8 cellular contexts compared by ENCODE assay signal in the genomic region with DNA sequence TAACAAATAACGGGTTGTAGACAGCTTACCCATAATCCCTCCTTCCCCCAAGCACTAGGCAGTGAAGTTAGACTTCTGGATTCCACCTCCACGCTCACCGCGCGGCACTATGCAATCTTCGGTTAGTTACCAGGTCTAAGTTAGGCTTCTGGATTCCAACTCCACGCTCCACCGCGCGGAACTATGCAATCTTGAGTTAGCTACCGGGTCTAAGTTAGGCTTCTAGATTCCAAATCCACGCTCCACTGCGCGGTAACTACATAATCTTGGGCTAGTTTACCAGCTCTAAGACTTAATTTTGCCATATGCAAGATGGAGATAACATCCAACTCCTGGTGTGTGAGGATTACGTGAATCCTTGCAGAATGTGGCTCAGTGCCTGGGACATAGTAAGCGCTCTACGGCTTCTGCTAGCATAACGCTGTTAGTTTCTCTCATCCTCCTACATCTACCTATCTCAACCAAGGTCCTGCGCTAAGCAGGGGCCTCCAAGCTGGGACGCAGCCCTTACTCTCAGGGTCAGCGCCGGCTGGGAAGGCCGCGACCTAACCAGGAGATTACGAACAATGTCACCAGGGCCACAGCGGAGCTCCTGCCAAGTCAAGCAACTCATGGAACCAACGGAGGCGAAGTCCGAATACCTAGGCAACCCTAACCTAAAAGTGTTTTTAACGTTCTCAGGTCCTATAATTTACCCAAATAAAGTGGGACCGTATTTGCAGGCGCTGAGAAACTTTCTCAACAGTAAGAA. TPM values are rescaled to one million over a fixed set of nuclear protein-coding genes. Genes with fewer than 3 reads are reported as not detected.
A peak's percentile ranks its signal among the peaks of the same experiment; 100 is the strongest.
DNase-seq lines count a peak whose midpoint lies in the region; ATAC-seq and TF ChIP-seq lines count a peak whose summit lies in the region.

No MANE protein-coding gene starts in this region.

- TF ChIP-seq EP300 in transverse colon (IDR thresholded peaks at IDR 0.05; ENCODE audit: low read depth): no peak

- H3K4me1 Mint-ChIP-seq in dendritic cell treated with granulocyte-macrophage colony-stimulating factor and Interleukin-4, amounts not matched to agents 40 ng/mL and 50 ng/mL, for 4 days (ENCODE audit: low read depth): peaks cover 34% of the 10 kb centered on the region

- H3K27ac ChIP-seq in lung (ENCODE audit: low read depth in 1 of 2, low read length in 1 of 2) (peak overlapping the region; percentile 77 to 95), transverse colon (peak overlapping the region; percentile 95 to 97 (median 96))

- H3K9me3 ChIP-seq in lung (ENCODE audit: control insufficient read depth in 2 of 2, insufficient read depth in 1 of 2, low read length in 1 of 2) (no peaks in the 10 kb centered on the region), transverse colon (no peaks in the 10 kb centered on the region)

- DNase-seq in AG10803 (ENCODE audit: low read depth) (peak; percentile 53), SIG-M5 treated with dmso at 0.1 percent for 504 hours (lab: John Stamatoyannopoulos, UW; ENCODE audit: unreplicated experiment) (peak; percentile 58), lung (ENCODE audit: low spot score) (no peak), transverse colon (no peak), GM13976 (ENCODE audit: low spot score) (no peak)

- peaks cover 48% of the 10 kb centered on the region for H3K36me3 Mint-ChIP-seq in dendritic cell treated with granulocyte-macrophage colony-stimulating factor and Interleukin-4, amounts not matched to agents 40 ng/mL and 50 ng/mL, for 4 days (ENCODE audit: low read depth)

- H3K27me3 ChIP-seq in lung (ENCODE audit: control insufficient read depth, insufficient read depth) (no peaks in the 10 kb centered on the region), transverse colon (no peaks in the 10 kb centered on the region)

- H3K36me3 ChIP-seq in lung (ENCODE audit: control insufficient read depth in 2 of 2, insufficient read depth in 2 of 2, low read length in 2 of 2): peaks cover 7 to 13% of the 10 kb centered on the region in 2 donors
- H3K36me3 ChIP-seq in transverse colon: peaks cover 0 to 8% (median 0%) of the 10 kb centered on the region in 4 donors

- H3K27ac Mint-ChIP-seq in dendritic cell treated with granulocyte-macrophage colony-stimulating factor and Interleukin-4, amounts not matched to agents 40 ng/mL and 50 ng/mL, for 4 days: peak overlapping the region; percentile 91

- TF ChIP-seq CTCF in AG10803 (conservative IDR thresholded peaks at IDR 0.05; ENCODE audit: low read length): no peak
- no peak for TF ChIP-seq CTCF in lung (IDR thresholded peaks at IDR 0.05; ENCODE audit: control extremely low read depth, extremely low read depth)
- TF ChIP-seq CTCF in transverse colon (IDR thresholded peaks at IDR 0.05): no peak
- TF ChIP-seq CTCF in GM13976 (IDR thresholded peaks at IDR 0.05; ENCODE audit: borderline replicate concordance, control extremely low read depth, extremely low read depth, insufficient read depth, missing control alignments): no peak

- intact Hi-C loops in dendritic cell treated with granulocyte-macrophage colony-stimulating factor and Interleukin-4, amounts not matched to agents 40 ng/mL and 50 ng/mL, for 4 days (cut with micrococcal nuclease): loop anchor here (1.0 to 2.0 kb wide), 3 partner anchors 10 to 38 kb away; partner anchors contain the start of gene KIF23
- intact Hi-C loops in transverse colon (cut with DNase I; ENCODE audit: low total_unique reads): no loop called here

- peak overlapping the region; percentile 91 for H3K4me3 ChIP-seq in AG10803 (ENCODE audit: low read length)
- peak overlapping the region; percentile 33 for H3K4me3 ChIP-seq in lung
- H3K4me3 ChIP-seq in transverse colon: peak overlapping the region; percentile 38 to 88 (median 83)

- peak overlapping the region; percentile 96 for H3K4me3 Mint-ChIP-seq in dendritic cell treated with granulocyte-macrophage colony-stimulating factor and Interleukin-4, amounts not matched to agents 40 ng/mL and 50 ng/mL, for 4 days

- whole genome bisulfite sequencing in lung, 2 donors: 10 to 25% methylated on average over 32 of the region's 32 CpGs
- 7 to 42% methylated on average over 6 to 32 of the region's 32 CpGs for WGBS in transverse colon (ENCODE audit: low coverage in 1 of 2), 2 donors

- ATAC-seq in GM18907 (IDR thresholded peaks at IDR 0.05; ENCODE audit: unreplicated experiment) (peak; percentile 42), HG03103 (IDR thresholded peaks at IDR 0.05; ENCODE audit: low read depth, unreplicated experiment) (peak; percentile 35), lung (ENCODE audit: insufficient read depth, low FRiP score) (peak; percentile 7)

- H3K27me3 Mint-ChIP-seq in dendritic cell treated with granulocyte-macrophage colony-stimulating factor and Interleukin-4, amounts not matched to agents 40 ng/mL and 50 ng/mL, for 4 days: no peaks in the 10 kb centered on the region

- H3K4me1 ChIP-seq in lung (ENCODE audit: control insufficient read depth in 2 of 2, insufficient read depth in 2 of 2, low read length in 2 of 2) (peaks cover 2 to 11% of the 10 kb centered on the region in 2 donors), transverse colon (peaks cover 14 to 33% (median 24%) of the 10 kb centered on the region in 4 donors)

- TF ChIP-seq POLR2A in transverse colon (IDR thresholded peaks at IDR 0.05): no peak

- in situ Hi-C loops in transverse colon (cut with MboI; ENCODE audit: low pct_ligation_motif_present in 1 of 4, low pct_unique_long_range_greater_than_20kb in 1 of 4, low sequenced_read_pairs in 3 of 4): no loop called here
- in situ Hi-C loops in GM13976 (cut with MboI; ENCODE audit: low sequenced_read_pairs, unreplicated experiment): no loop called here

- no peaks in the 10 kb centered on the region for H3K9me3 Mint-ChIP-seq in dendritic cell treated with granulocyte-macrophage colony-stimulating factor and Interleukin-4, amounts not matched to agents 40 ng/mL and 50 ng/mL, for 4 days

RNA-seq across cellular contexts. Expression of gene RPLP1, which starts 0.5 kb away (rescaled TPM):
- total RNA-seq in lung: 1,000 to 10,000 TPM in 1 of 2 donors, 100 to 1,000 TPM in 1; 201 to 1,944 TPM
- polyA plus RNA-seq in lung: 1,000 to 10,000 TPM; 1,145 to 2,405 TPM
- 100 to 1,000 TPM; 279 to 742 (median 450) TPM for total RNA-seq in transverse colon

RNA-seq across cellular contexts. Expression of gene KIF23, which starts 38.0 kb away (rescaled TPM):
- total RNA-seq in lung (10 to 100 TPM in 1 of 2 donors, 1 to 10 TPM in 1; 2.2 to 15.4 TPM), transverse colon (10 to 100 TPM in 1 of 4 donors, 1 to 10 TPM in 3; 1.9 to 11.5 (median 5.2) TPM)
- 1 to 10 TPM; 1.4 TPM for polyA plus RNA-seq in lung

Comparison
In these comparisons a context has a peak if more than half of its experiments do, and no peak if none do; other contexts are left out.
1. DNase-seq: peak in AG10803 (single experiment) and SIG-M5 treated with dmso at 0.1 percent for 504 hours (single experiment); none in lung (single experiment), transverse colon (single experiment) and GM13976 (single experiment).
2. H3K4me3 ChIP-seq: peak in every context shown above with its lines; median percentile 91 in AG10803; 83 in transverse colon; 33 in lung.
3. Peak in every context shown above with its lines, with median percentiles within 50 percentile points of each other: ATAC-seq.